ENCODE assay signal across 25 cellular contexts in genomic region chr22:48842583-48842945, GRCh38.
"Had no signal": no experiment of that assay in that cellular context is flagged by ENCODE, and none has a peak within 500 bp of the region (broad histone marks: within the 10 kb centered on the region; RNA-seq: fewer than 3 reads in every experiment).

No MANE protein-coding gene starts in this region.

- ATAC-seq: foreskin keratinocyte; gastroesophageal sphincter; heart left ventricle; left colon; lower lobe of right lung; naive thymus-derived CD8-positive, alpha-beta T cell; psoas muscle; right cardiac atrium; stimulated activated naive B cell treated with anti-CD40 and anti-IgM and Interleukin-4, amounts not matched to agents 10 μg/mL and 1 μg/mL and 100 μg/mL, for 72 hours had no signal

- H3K36me3 ChIP-seq: esophagus muscularis mucosa, gastroesophageal sphincter, heart left ventricle, left ventricle myocardium inferior, lower lobe of right lung, thoracic aorta, tibial nerve, upper lobe of left lung had no signal

- H3K4me1 ChIP-seq: esophagus muscularis mucosa, foreskin keratinocyte, gastroesophageal sphincter, heart left ventricle, left ventricle myocardium inferior, lower lobe of right lung, psoas muscle, tibial nerve, upper lobe of left lung had no signal

- H3K4me2 ChIP-seq: hepatocyte had no signal

- H3K27ac ChIP-seq: coronary artery, esophagus muscularis mucosa, foreskin keratinocyte, gastroesophageal sphincter, heart left ventricle, hepatocyte, left ventricle myocardium inferior, lower lobe of right lung, psoas muscle, skin epidermis, thoracic aorta, tibial nerve, upper lobe of left lung had no signal

- H3K4me3 ChIP-seq: coronary artery, esophagus muscularis mucosa, gastroesophageal sphincter, heart left ventricle, hepatocyte, left ventricle myocardium inferior, lower lobe of right lung, psoas muscle, skin epidermis, thoracic aorta, tibial nerve, upper lobe of left lung had no signal

- H3K9me3 ChIP-seq: esophagus muscularis mucosa, gastroesophageal sphincter, heart left ventricle, left ventricle myocardium inferior, lower lobe of right lung, psoas muscle, thoracic aorta, tibial nerve, upper lobe of left lung had no signal

- H2AFZ ChIP-seq: hepatocyte had no signal

- DNase-seq: dermis blood vessel endothelial cell; effector memory CD4-positive, alpha-beta T cell; foreskin keratinocyte; left colon; left ventricle myocardium inferior; lower lobe of right lung; naive thymus-derived CD8-positive, alpha-beta T cell; nephron progenitor cell; nucleus accumbens; stimulated activated CD4-positive, alpha-beta T cell treated with anti-CD3 and anti-CD28 coated beads, Interleukin-15, amount 100 ng/mL, for 24 hours; stimulated activated CD4-positive, alpha-beta T cell treated with anti-CD3 and anti-CD28 coated beads, Interleukin-2, amount 100 ng/mL, for 48 hours; stimulated activated naive B cell treated with anti-CD40 and anti-IgM and Interleukin-4, amounts not matched to agents 10 μg/mL and 1 μg/mL and 100 μg/mL, for 72 hours; upper lobe of left lung had no signal

- H3K27me3 ChIP-seq: foreskin keratinocyte, hepatocyte, tibial nerve, upper lobe of left lung had no signal

- FAIRE-seq: endothelial cell of umbilical vein, urothelium cell line had no signal

- H3K79me2 ChIP-seq: hepatocyte had no signal
